In genomic region chr21:18524097-18524496, GRCh38 we compare ENCODE assay signal across 1 cellular context.
TF ChIP-seq lines count a peak whose summit lies in the region.

No MANE protein-coding gene starts in this region.

TF ChIP-seq in GM23338, 12 proteins besides CTCF, POLR2A, EP300 and RAD21 (continued from another document):
- TF ChIP-seq ETS1 (IDR thresholded peaks at IDR 0.05): no peak
- TF ChIP-seq ZNF331 (CRISPR knock-in tag; IDR thresholded peaks at IDR 0.05; ENCODE audit: low read depth): no peak
- no peak for TF ChIP-seq EZH2phosphoT487 (IDR thresholded peaks at IDR 0.05; ENCODE audit: unreplicated experiment)
- no peak for TF ChIP-seq NANOG (IDR thresholded peaks at IDR 0.05; ENCODE audit: borderline replicate concordance)
- no peak for TF ChIP-seq STAT1 (IDR thresholded peaks at IDR 0.05; ENCODE audit: unreplicated experiment)
- TF ChIP-seq EZH2 (IDR thresholded peaks at IDR 0.05; ENCODE audit: low read depth, unreplicated experiment): no peak
- TF ChIP-seq POLR2AphosphoS5 (IDR thresholded peaks at IDR 0.05; ENCODE audit: low read depth): no peak
- no peak for TF ChIP-seq ZNF462 (CRISPR knock-in tag; IDR thresholded peaks at IDR 0.05)
- no peak for TF ChIP-seq CREB1 (CRISPR knock-in tag; IDR thresholded peaks at IDR 0.05; ENCODE audit: low read depth)
